In genomic region chr6:49326337-49326736, GRCh38 we compare ENCODE assay signal across 2 cellular contexts.
TF ChIP-seq lines count a peak whose summit lies in the region.

No MANE protein-coding gene starts in this region.

TF ChIP-seq in H1, 55 proteins besides CTCF, POLR2A, EP300 and RAD21:
- no peak for TF ChIP-seq BCL11A (IDR thresholded peaks at IDR 0.05; ENCODE audit: low read depth in 2 of 2, low read length in 2 of 2)
- TF ChIP-seq NANOG (IDR thresholded peaks at IDR 0.05; ENCODE audit: insufficient read depth, low read depth, low read length, poor library complexity, severe bottlenecking), result no peak
- TF ChIP-seq SP4 (IDR thresholded peaks at IDR 0.05; ENCODE audit: low read length), result no peak
- TF ChIP-seq TCF12 (IDR thresholded peaks at IDR 0.05; ENCODE audit: low read depth, low read length), result no peak
- TF ChIP-seq CHD7 (IDR thresholded peaks at IDR 0.05; ENCODE audit: insufficient replicate concordance, low read length), result no peak
- TF ChIP-seq HDAC2 (IDR thresholded peaks at IDR 0.05; ENCODE audit: borderline replicate concordance in 1 of 2, low read depth in 2 of 2, low read length in 2 of 2), result no peak
- TF ChIP-seq EZH2 (IDR thresholded peaks at IDR 0.05; ENCODE audit: low read depth, low read length, severe bottlenecking), result no peak
- no peak for TF ChIP-seq TBP (IDR thresholded peaks at IDR 0.05; ENCODE audit: low read depth, low read length)
- TF ChIP-seq FOSL1 (IDR thresholded peaks at IDR 0.05; ENCODE audit: insufficient read depth, low read depth, low read length), result no peak
- no peak for TF ChIP-seq NRF1 (IDR thresholded peaks at IDR 0.05; ENCODE audit: low read depth, low read length)
- TF ChIP-seq PHF8 (conservative IDR thresholded peaks at IDR 0.05; ENCODE audit: low read depth, low read length), result no peak
- TF ChIP-seq TEAD4 (IDR thresholded peaks at IDR 0.05; ENCODE audit: low read depth, low read length), result no peak
- no peak for TF ChIP-seq E2F6 (IDR thresholded peaks at IDR 0.05)

TF ChIP-seq in HepG2, 621 proteins besides CTCF, POLR2A, EP300 and RAD21:
- no peak for TF ChIP-seq ZHX2 (IDR thresholded peaks at IDR 0.05; ENCODE audit: low read depth)
- no peak for TF ChIP-seq ZHX2 (CRISPR knock-in tag; IDR thresholded peaks at IDR 0.05; ENCODE audit: borderline replicate concordance)
- TF ChIP-seq, protein P1, sequence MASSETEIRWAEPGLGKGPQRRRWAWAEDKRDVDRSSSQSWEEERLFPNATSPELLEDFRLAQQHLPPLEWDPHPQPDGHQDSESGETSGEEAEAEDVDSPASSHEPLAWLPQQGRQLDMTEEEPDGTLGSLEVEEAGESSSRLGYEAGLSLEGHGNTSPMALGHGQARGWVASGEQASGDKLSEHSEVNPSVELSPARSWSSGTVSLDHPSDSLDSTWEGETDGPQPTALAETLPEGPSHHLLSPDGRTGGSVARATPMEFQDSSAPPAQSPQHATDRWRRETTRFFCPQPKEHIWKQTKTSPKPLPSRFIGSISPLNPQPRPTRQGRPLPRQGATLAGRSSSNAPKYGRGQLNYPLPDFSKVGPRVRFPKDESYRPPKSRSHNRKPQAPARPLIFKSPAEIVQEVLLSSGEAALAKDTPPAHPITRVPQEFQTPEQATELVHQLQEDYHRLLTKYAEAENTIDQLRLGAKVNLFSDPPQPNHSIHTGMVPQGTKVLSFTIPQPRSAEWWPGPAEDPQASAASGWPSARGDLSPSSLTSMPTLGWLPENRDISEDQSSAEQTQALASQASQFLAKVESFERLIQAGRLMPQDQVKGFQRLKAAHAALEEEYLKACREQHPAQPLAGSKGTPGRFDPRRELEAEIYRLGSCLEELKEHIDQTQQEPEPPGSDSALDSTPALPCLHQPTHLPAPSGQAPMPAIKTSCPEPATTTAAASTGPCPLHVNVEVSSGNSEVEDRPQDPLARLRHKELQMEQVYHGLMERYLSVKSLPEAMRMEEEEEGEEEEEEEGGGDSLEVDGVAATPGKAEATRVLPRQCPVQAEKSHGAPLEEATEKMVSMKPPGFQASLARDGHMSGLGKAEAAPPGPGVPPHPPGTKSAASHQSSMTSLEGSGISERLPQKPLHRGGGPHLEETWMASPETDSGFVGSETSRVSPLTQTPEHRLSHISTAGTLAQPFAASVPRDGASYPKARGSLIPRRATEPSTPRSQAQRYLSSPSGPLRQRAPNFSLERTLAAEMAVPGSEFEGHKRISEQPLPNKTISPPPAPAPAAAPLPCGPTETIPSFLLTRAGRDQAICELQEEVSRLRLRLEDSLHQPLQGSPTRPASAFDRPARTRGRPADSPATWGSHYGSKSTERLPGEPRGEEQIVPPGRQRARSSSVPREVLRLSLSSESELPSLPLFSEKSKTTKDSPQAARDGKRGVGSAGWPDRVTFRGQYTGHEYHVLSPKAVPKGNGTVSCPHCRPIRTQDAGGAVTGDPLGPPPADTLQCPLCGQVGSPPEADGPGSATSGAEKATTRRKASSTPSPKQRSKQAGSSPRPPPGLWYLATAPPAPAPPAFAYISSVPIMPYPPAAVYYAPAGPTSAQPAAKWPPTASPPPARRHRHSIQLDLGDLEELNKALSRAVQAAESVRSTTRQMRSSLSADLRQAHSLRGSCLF (CRISPR knock-in tag; IDR thresholded peaks at IDR 0.05; ENCODE audit: borderline replicate concordance), result no peak
- no peak for TF ChIP-seq IRF1 (CRISPR knock-in tag; IDR thresholded peaks at IDR 0.05; ENCODE audit: low read depth)
- no peak for TF ChIP-seq PCBP2 (optimal IDR thresholded peaks at IDR 0.05; ENCODE audit: low read depth, low read length, poor library complexity, severe bottlenecking)
